Comparison of ENCODE assay signal across 1 cellular context in genomic region chr9:122912964-122913673, GRCh38.
TF ChIP-seq lines count a peak whose summit lies in the region.

Gene ZBTB6, minus strand, starts transcription at chr9:122913323. Its CDS starts 1,251 bp downstream, at chr9:122912072.

TF ChIP-seq in H1, 55 proteins besides CTCF, POLR2A, EP300 and RAD21:
- TF ChIP-seq RFX5 (IDR thresholded peaks at IDR 0.05; ENCODE audit: borderline replicate concordance, low read depth, low read length), result no peak
- no peak for TF ChIP-seq USF2 (IDR thresholded peaks at IDR 0.05; ENCODE audit: low read length)
- 0 out of 2 replicates have a peak, but pooled peaks have one; percentile 54 for TF ChIP-seq TCF12 (IDR thresholded peaks at IDR 0.05; ENCODE audit: low read depth, low read length)
- TF ChIP-seq TEAD4 (IDR thresholded peaks at IDR 0.05; ENCODE audit: low read depth, low read length), result 0 out of 2 replicates have a peak, but pooled peaks have one; percentile 11
- 0 out of 2 replicates have a peak, but pooled peaks have one; percentile 52 for TF ChIP-seq YY1 (IDR thresholded peaks at IDR 0.05; ENCODE audit: low read depth, low read length)
- TF ChIP-seq SIX5 (IDR thresholded peaks at IDR 0.05; ENCODE audit: low read depth, low read length), result peak; percentile 9; the same call in 1 of the 2 replicates
- peak; percentile 69 for TF ChIP-seq TBP (IDR thresholded peaks at IDR 0.05; ENCODE audit: low read depth, low read length)
- no peak for TF ChIP-seq CBX8 (IDR thresholded peaks at IDR 0.05; ENCODE audit: borderline replicate concordance, low read depth, low read length)
- TF ChIP-seq MAX (IDR thresholded peaks at IDR 0.05), result peak; percentile 65
- TF ChIP-seq SP1 (IDR thresholded peaks at IDR 0.05; ENCODE audit: low read depth, low read length), result 0 out of 2 replicates have a peak, but pooled peaks have one; percentile 48
- TF ChIP-seq SRF (IDR thresholded peaks at IDR 0.05; ENCODE audit: low read depth, low read length), result no peak
- peak; percentile 74 for TF ChIP-seq ASH2L (IDR thresholded peaks at IDR 0.05; ENCODE audit: low read length)
- TF ChIP-seq E2F6 (IDR thresholded peaks at IDR 0.05), result peak; percentile 65; the same call in 1 of the 2 replicates
- no peak for TF ChIP-seq GTF2F1 (IDR thresholded peaks at IDR 0.05; ENCODE audit: borderline replicate concordance, low read depth, low read length)
- no peak for TF ChIP-seq CHD1 (IDR thresholded peaks at IDR 0.05; ENCODE audit: low read depth, low read length)
- no peak for TF ChIP-seq KDM1A (IDR thresholded peaks at IDR 0.05; ENCODE audit: borderline replicate concordance, low read length)
- no peak for TF ChIP-seq RXRA (IDR thresholded peaks at IDR 0.05; ENCODE audit: insufficient read depth, low read depth, low read length)
- no peak for TF ChIP-seq CREB1 (IDR thresholded peaks at IDR 0.05)
- no peak for TF ChIP-seq NANOG (IDR thresholded peaks at IDR 0.05; ENCODE audit: insufficient read depth, low read depth, low read length, poor library complexity, severe bottlenecking)
- 0 out of 2 replicates have a peak, but pooled peaks have one; percentile 62 for TF ChIP-seq SP4 (IDR thresholded peaks at IDR 0.05; ENCODE audit: low read length)
- TF ChIP-seq CHD2 (IDR thresholded peaks at IDR 0.05; ENCODE audit: low read length), result peak; percentile 55
- peak; percentile 77 for TF ChIP-seq POLR2AphosphoS5 (IDR thresholded peaks at IDR 0.05; ENCODE audit: low read depth, low read length)
- TF ChIP-seq CEBPB (IDR thresholded peaks at IDR 0.05; ENCODE audit: low read depth, low read length), result no peak
- no peak for TF ChIP-seq FOSL1 (IDR thresholded peaks at IDR 0.05; ENCODE audit: insufficient read depth, low read depth, low read length)
- TF ChIP-seq RBBP5 (IDR thresholded peaks at IDR 0.05; ENCODE audit: borderline replicate concordance, low read depth, low read length), result no peak
- TF ChIP-seq BRCA1 (IDR thresholded peaks at IDR 0.05; ENCODE audit: low read depth, low read length), result no peak
- TF ChIP-seq KDM4A (IDR thresholded peaks at IDR 0.05; ENCODE audit: low read depth, low read length, severe bottlenecking), result no peak
- TF ChIP-seq BACH1 (IDR thresholded peaks at IDR 0.05; ENCODE audit: low read length), result no peak
- TF ChIP-seq TAF1 (IDR thresholded peaks at IDR 0.05; ENCODE audit: low read depth, low read length), result peak; percentile 88
- no peak for TF ChIP-seq ZNF274 (IDR thresholded peaks at IDR 0.05; ENCODE audit: borderline replicate concordance, extremely low read depth, low read length)
- peak; percentile 76 for TF ChIP-seq PHF8 (conservative IDR thresholded peaks at IDR 0.05; ENCODE audit: low read depth, low read length)
- TF ChIP-seq HDAC2 (IDR thresholded peaks at IDR 0.05; ENCODE audit: borderline replicate concordance in 1 of 2, low read depth in 2 of 2, low read length in 2 of 2), result peak in 1 of 2 experiments; percentile 63; a peak in 1 of 4 replicates
- TF ChIP-seq KDM5A (IDR thresholded peaks at IDR 0.05; ENCODE audit: low read length), result no peak; the same call in 1 of the 2 replicates
- TF ChIP-seq SIRT6 (IDR thresholded peaks at IDR 0.05; ENCODE audit: low read length), result no peak
- peak; percentile 70 to 75; a peak in 2 of 4 replicates for TF ChIP-seq SIN3A (conservative IDR thresholded peaks at IDR 0.05 in 1 of 2, IDR thresholded peaks at IDR 0.05 in 1 of 2; ENCODE audit: low read depth in 1 of 2, low read length in 2 of 2)
- no peak for TF ChIP-seq CTBP2 (IDR thresholded peaks at IDR 0.05; ENCODE audit: borderline replicate concordance, insufficient read depth, insufficient read length, low read length)
- no peak for TF ChIP-seq EGR1 (IDR thresholded peaks at IDR 0.05; ENCODE audit: borderline replicate concordance, low read depth, low read length)
- no peak for TF ChIP-seq CBX5 (IDR thresholded peaks at IDR 0.05; ENCODE audit: low read depth, low read length)
- TF ChIP-seq BCL11A (IDR thresholded peaks at IDR 0.05; ENCODE audit: low read depth in 2 of 2, low read length in 2 of 2), result no peak
- TF ChIP-seq GABPA (IDR thresholded peaks at IDR 0.05; ENCODE audit: borderline replicate concordance, insufficient read depth, low read length), result peak; percentile 93
- no peak for TF ChIP-seq NRF1 (IDR thresholded peaks at IDR 0.05; ENCODE audit: low read depth, low read length)
- no peak for TF ChIP-seq SP2 (IDR thresholded peaks at IDR 0.05; ENCODE audit: low read length)
- no peak for TF ChIP-seq RNF2 (IDR thresholded peaks at IDR 0.05; ENCODE audit: borderline replicate concordance, low read depth, low read length, missing control alignments, poor library complexity, severe bottlenecking)
- no peak for TF ChIP-seq JUND (IDR thresholded peaks at IDR 0.05; ENCODE audit: low read length)
- no peak for TF ChIP-seq EZH2 (IDR thresholded peaks at IDR 0.05; ENCODE audit: low read depth, low read length, severe bottlenecking)
- TF ChIP-seq ATF3 (IDR thresholded peaks at IDR 0.05; ENCODE audit: insufficient read depth, low read depth, low read length), result no peak
- TF ChIP-seq HDAC6 (IDR thresholded peaks at IDR 0.05; ENCODE audit: low read depth, low read length), result no peak
- peak; percentile 39 for TF ChIP-seq SAP30 (IDR thresholded peaks at IDR 0.05; ENCODE audit: insufficient read depth, insufficient replicate concordance, low read length)
- TF ChIP-seq TAF7 (optimal IDR thresholded peaks at IDR 0.05; ENCODE audit: borderline replicate concordance, low read depth, low read length), result peak; percentile 61
- TF ChIP-seq ATF2 (IDR thresholded peaks at IDR 0.05; ENCODE audit: low read length), result no peak; the same call in 1 of the 2 replicates
- TF ChIP-seq JUN (IDR thresholded peaks at IDR 0.05; ENCODE audit: low read depth, low read length), result no peak
TF ChIP-seq in H1: peak in this region for 19.
